Comparison of ENCODE assay signal across 13 cellular contexts in the genomic region with DNA sequence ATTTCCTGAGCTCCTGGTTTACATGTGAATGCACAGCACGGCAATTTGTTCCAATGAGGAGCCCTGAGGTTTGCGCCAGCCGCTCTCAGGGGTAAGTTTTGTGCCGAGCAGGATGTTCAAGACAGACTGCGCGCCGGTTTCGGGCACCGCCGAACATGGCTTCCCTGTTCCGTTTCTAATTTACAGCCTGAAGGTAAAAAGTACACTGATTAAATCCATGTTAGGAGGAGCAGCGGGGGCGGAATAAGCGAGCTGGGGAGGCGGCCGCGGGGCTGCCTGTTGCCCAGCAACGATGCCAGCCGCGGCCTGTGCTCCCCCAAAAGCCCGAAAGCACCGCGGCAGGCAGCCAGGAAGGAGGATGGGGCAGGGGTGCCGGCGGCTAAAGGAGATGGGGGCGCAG. TPM values are rescaled to one million over a fixed set of nuclear protein-coding genes. Genes with fewer than 3 reads are reported as not detected.
DNase-seq lines count a peak whose midpoint lies in the region; ATAC-seq and TF ChIP-seq lines count a peak whose summit lies in the region.
"Had no signal": no experiment of that assay in that cellular context is flagged by ENCODE, and none has a peak within 500 bp of the region (broad histone marks: within the 10 kb centered on the region; RNA-seq: fewer than 3 reads in every experiment).

No MANE protein-coding gene starts in this region.

- intact Hi-C loops in A673 (cut with micrococcal nuclease; ENCODE audit: unreplicated experiment): no loop called here

- CTCF ChIA-PET in activated CD8-positive, alpha-beta T cell treated with anti-CD3 and anti-CD28 coated beads, Interleukin-2, amount 10 ng/mL, durations not matched to agents 7 days and 5 days (lab: Charles Lee): interaction anchor here (0.5 to 6.7 kb wide), 69 partner anchors 8 to 456 kb away, joined by 3 to 82 read pairs (median 5); a partner anchor contains a TSS
- CTCF ChIA-PET in A673 (lab: Charles Lee): interaction anchor here (0.6 to 2.8 kb wide), 5 partner anchors 10 to 293 kb away, joined by 5 to 12 read pairs (median 7); no protein-coding TSS in a partner anchor

- H3K9me3 Mint-ChIP-seq in activated T-cell treated with anti-CD3 and anti-CD28 coated beads, Interleukin-2, amount 50 U/mL, for 72 hours: no peaks in the 10 kb centered on the region
- H3K9me3 Mint-ChIP-seq in activated CD8-positive, alpha-beta T cell treated with anti-CD3 and anti-CD28 coated beads, Interleukin-2, amount 10 ng/mL, durations not matched to agents 7 days and 5 days (ENCODE audit: insufficient read depth): no peaks in the 10 kb centered on the region
- H3K9me3 Mint-ChIP-seq: HFFc6 had no signal

- H3K27me3 ChIP-seq in layer of hippocampus (ENCODE audit: control insufficient read depth, insufficient read depth, low read length) (no peaks in the 10 kb centered on the region), A673 (replicated peaks; ENCODE audit: insufficient read depth, low read depth, low read length, poor library complexity) (no peaks in the 10 kb centered on the region)

- POLR2A ChIA-PET in activated CD8-positive, alpha-beta T cell treated with anti-CD3 and anti-CD28 coated beads, Interleukin-2, amount 10 ng/mL, durations not matched to agents 7 days and 5 days (lab: Charles Lee): interaction anchor here (0.7 to 1.1 kb wide), 4 partner anchors 47 to 290 kb away, joined by 3 read pairs; a partner anchor contains a TSS
- POLR2A ChIA-PET in A673 (lab: Charles Lee; ENCODE audit: low non-redundant PET): interaction anchor here (0.5 to 0.6 kb wide), 2 partner anchors 9 to 34 kb away, joined by 3 read pairs; no protein-coding TSS in a partner anchor

- no peak for TF ChIP-seq CTCF in A673 (conservative IDR thresholded peaks at IDR 0.05; ENCODE audit: low read depth, low read length)

- DNase-seq in activated T-cell treated with anti-CD3 and anti-CD28 coated beads, Interleukin-2, amount 50 U/mL, for 72 hours: no peak
- no peak for DNase-seq in activated T-cell treated with anti-CD3 and anti-CD28 coated beads for 4 hours
- no peak for DNase-seq in activated CD8-positive, alpha-beta T cell treated with anti-CD3 and anti-CD28 coated beads, Interleukin-2, amount 10 ng/mL, durations not matched to agents 7 days and 5 days
- peak; percentile 59 for DNase-seq in superior temporal gyrus (ENCODE audit: extremely low spot score)
- no peak for DNase-seq in A673 (ENCODE audit: low spot score)
- DNase-seq in NCI-H748 treated with DMSO at 0.1 percent for 48 hours (lab: John Stamatoyannopoulos, UW): no peak

- peak in 1 of 2 donors; percentile 8 for ATAC-seq in activated T-cell treated with anti-CD3 and anti-CD28 coated beads, Interleukin-2, amount 50 U/mL, for 72 hours (replicated peaks in 1 of 2)
- ATAC-seq in activated CD8-positive, alpha-beta T cell treated with anti-CD3 and anti-CD28 coated beads, Interleukin-2, amount 10 ng/mL, durations not matched to agents 7 days and 5 days: no peak
- ATAC-seq in GM21529 (IDR thresholded peaks at IDR 0.05; ENCODE audit: unreplicated experiment): no peak

- H3K9me3 ChIP-seq in A673 (ENCODE audit: low read depth, low read length, poor library complexity, severe bottlenecking): no peaks in the 10 kb centered on the region

- H3K4me1 ChIP-seq in A673 (ENCODE audit: insufficient read depth, low read length, poor library complexity, severe bottlenecking): peaks cover 4% of the 10 kb centered on the region

- H3K4me3 Mint-ChIP-seq in activated T-cell treated with anti-CD3 and anti-CD28 coated beads, Interleukin-2, amount 50 U/mL, for 72 hours: peak overlapping the region; percentile 54 to 83
- H3K4me3 Mint-ChIP-seq in activated CD8-positive, alpha-beta T cell treated with anti-CD3 and anti-CD28 coated beads, Interleukin-2, amount 10 ng/mL, durations not matched to agents 7 days and 5 days: peak overlapping the region; percentile 59
- H3K4me3 Mint-ChIP-seq: HFFc6, nephron progenitor cell had no signal

- no peaks in the 10 kb centered on the region for H3K36me3 ChIP-seq in A673 (ENCODE audit: insufficient read depth, low read length, poor library complexity, severe bottlenecking)
- H3K36me3 ChIP-seq: cardiac muscle cell had no signal

- H3K36me3 Mint-ChIP-seq in activated T-cell treated with anti-CD3 and anti-CD28 coated beads, Interleukin-2, amount 50 U/mL, for 72 hours (ENCODE audit: insufficient read depth in 2 of 2): peaks cover 0 to 1% of the 10 kb centered on the region in 2 donors
- no peaks in the 10 kb centered on the region for H3K36me3 Mint-ChIP-seq in activated CD8-positive, alpha-beta T cell treated with anti-CD3 and anti-CD28 coated beads, Interleukin-2, amount 10 ng/mL, durations not matched to agents 7 days and 5 days (ENCODE audit: low read depth)

- H3K4me3 ChIP-seq in A673 (ENCODE audit: low read depth, low read length, poor library complexity, severe bottlenecking): no peak overlapping the region
- H3K4me3 ChIP-seq: cardiac muscle cell had no signal

- peaks cover 53% of the 10 kb centered on the region for H3K27me3 Mint-ChIP-seq in activated T-cell treated with anti-CD3 and anti-CD28 coated beads, Interleukin-2, amount 50 U/mL, for 72 hours (ENCODE audit: low read depth)
- peaks cover 20% of the 10 kb centered on the region for H3K27me3 Mint-ChIP-seq in activated CD8-positive, alpha-beta T cell treated with anti-CD3 and anti-CD28 coated beads, Interleukin-2, amount 10 ng/mL, durations not matched to agents 7 days and 5 days (ENCODE audit: low read depth)

- H3K27ac ChIP-seq in layer of hippocampus (ENCODE audit: low read depth, low read length) (peak overlapping the region; percentile 99), A673 (ENCODE audit: low read depth, low read length, poor library complexity, severe bottlenecking) (no peak overlapping the region)
- H3K27ac ChIP-seq: cardiac muscle cell had no signal

- peaks cover 13% of the 10 kb centered on the region for H3K4me1 Mint-ChIP-seq in activated T-cell treated with anti-CD3 and anti-CD28 coated beads, Interleukin-2, amount 50 U/mL, for 72 hours (ENCODE audit: low read depth)
- peaks cover 29% of the 10 kb centered on the region for H3K4me1 Mint-ChIP-seq in activated CD8-positive, alpha-beta T cell treated with anti-CD3 and anti-CD28 coated beads, Interleukin-2, amount 10 ng/mL, durations not matched to agents 7 days and 5 days (ENCODE audit: low read depth)

- no TSS peak for BruUV-seq in A673 (replicated peaks; lab: Mats Ljungman, UMichigan)

- no peak overlapping the region for H3K27ac Mint-ChIP-seq in activated T-cell treated with anti-CD3 and anti-CD28 coated beads, Interleukin-2, amount 50 U/mL, for 72 hours
- peak overlapping the region; percentile 28 for H3K27ac Mint-ChIP-seq in activated CD8-positive, alpha-beta T cell treated with anti-CD3 and anti-CD28 coated beads, Interleukin-2, amount 10 ng/mL, durations not matched to agents 7 days and 5 days
- H3K27ac Mint-ChIP-seq: HFFc6, nephron progenitor cell had no signal

RNA-seq across cellular contexts. Expression of a gene that starts 6.4 kb away (rescaled TPM):
- not detected for total RNA-seq in activated T-cell treated with anti-CD3 and anti-CD28 coated beads, Interleukin-2, amount 50 U/mL, for 72 hours
- total RNA-seq in activated CD8-positive, alpha-beta T cell treated with anti-CD3 and anti-CD28 coated beads, Interleukin-2, amount 10 ng/mL, durations not matched to agents 7 days and 5 days: not detected
- not detected in 2 replicates for total RNA-seq in A673 (2021)
- total RNA-seq: cardiac muscle cell, HFFc6, SK-MEL-5 had no signal

RNA-seq across cellular contexts. Expression of a gene that starts 11.0 kb away (rescaled TPM):
- 1 to 10 TPM; 1.1 to 2.1 TPM for total RNA-seq in activated T-cell treated with anti-CD3 and anti-CD28 coated beads, Interleukin-2, amount 50 U/mL, for 72 hours
- 1 to 10 TPM; 2.9 to 3.3 TPM for total RNA-seq in activated CD8-positive, alpha-beta T cell treated with anti-CD3 and anti-CD28 coated beads, Interleukin-2, amount 10 ng/mL, durations not matched to agents 7 days and 5 days
- total RNA-seq in A673 (2021): 0.28 and 0.54 TPM in 2 replicates

RNA-seq across cellular contexts. Expression of a gene that starts 42.4 kb away (rescaled TPM):
- total RNA-seq in activated T-cell treated with anti-CD3 and anti-CD28 coated beads, Interleukin-2, amount 50 U/mL, for 72 hours: 10 to 100 TPM; 24.7 to 26.4 TPM
- 10 to 100 TPM; 35.1 to 35.3 TPM for total RNA-seq in activated CD8-positive, alpha-beta T cell treated with anti-CD3 and anti-CD28 coated beads, Interleukin-2, amount 10 ng/mL, durations not matched to agents 7 days and 5 days
- total RNA-seq in A673 (2021): 26.4 and 33.0 TPM in 2 replicates

RNA-seq across cellular contexts. Expression of a gene that starts 46.8 kb away (rescaled TPM):
- 1 to 10 TPM; 1.9 to 2.8 TPM for total RNA-seq in activated T-cell treated with anti-CD3 and anti-CD28 coated beads, Interleukin-2, amount 50 U/mL, for 72 hours
- total RNA-seq in activated CD8-positive, alpha-beta T cell treated with anti-CD3 and anti-CD28 coated beads, Interleukin-2, amount 10 ng/mL, durations not matched to agents 7 days and 5 days: under 1 TPM; 0.52 to 0.92 TPM
- 0.32 and 1.1 TPM in 2 replicates for total RNA-seq in A673 (2021)
- total RNA-seq: M059J had no signal

RNA-seq across cellular contexts. Expression of a gene that starts 47.0 kb away (rescaled TPM):
- total RNA-seq in activated T-cell treated with anti-CD3 and anti-CD28 coated beads, Interleukin-2, amount 50 U/mL, for 72 hours: 100 to 1,000 TPM; 189 TPM
- 100 to 1,000 TPM; 381 to 396 TPM for total RNA-seq in activated CD8-positive, alpha-beta T cell treated with anti-CD3 and anti-CD28 coated beads, Interleukin-2, amount 10 ng/mL, durations not matched to agents 7 days and 5 days
- total RNA-seq in A673 (2021): 542 and 564 TPM in 2 replicates
